ENCODE assay signal across 19 cellular contexts in genomic region chr2:178163395-178163794, GRCh38. TPM values are rescaled to one million over a fixed set of nuclear protein-coding genes. Genes with fewer than 3 reads are reported as not detected.
DNase-seq lines count a peak whose midpoint lies in the region; ATAC-seq, FAIRE-seq and TF ChIP-seq lines count a peak whose summit lies in the region.
"Had no signal": no experiment of that assay in that cellular context is flagged by ENCODE, and none has a peak within 500 bp of the region (broad histone marks: within the 10 kb centered on the region; RNA-seq: fewer than 3 reads in every experiment).

No MANE protein-coding gene starts in this region.

- intact Hi-C loops in HepG2 (cut with micrococcal nuclease; ENCODE audit: unreplicated experiment) (no loop called here), posterior vena cava (cut with DNase I) (no loop called here)

- no peak overlapping the region for H3K23ac ChIP-seq in H9 (ENCODE audit: insufficient read length, low read depth, low read length)

- no peak overlapping the region for H4K5ac ChIP-seq in H9 (ENCODE audit: insufficient read length, low read depth, low read length)

- H3K9me3 Mint-ChIP-seq in H9: no peaks in the 10 kb centered on the region
- H3K9me3 Mint-ChIP-seq: activated naive CD4-positive, alpha-beta T cell treated with anti-CD3 and anti-CD28 coated beads, Interleukin-2, amount 50 U/mL, for 72 hours; central memory CD8-positive, alpha-beta T cell had no signal

- no peak overlapping the region for H3K4me3 ChIP-seq in HepG2 (replicated peaks in 1 of 3; ENCODE audit: insufficient read depth in 1 of 3, low read depth in 2 of 3, low read length in 3 of 3)
- H3K4me3 ChIP-seq: Peyer's patch had no signal

- H3K9ac ChIP-seq in HepG2 (ENCODE audit: insufficient read depth, low read depth, low read length) (no peak overlapping the region), H9 (ENCODE audit: extremely low read depth, insufficient read length, low read length) (no peak overlapping the region)

- H2BK15ac ChIP-seq in H9 (ENCODE audit: low read depth, low read length): no peak overlapping the region

- H3K4ac ChIP-seq in H9 (ENCODE audit: low read depth, low read length): no peak overlapping the region

- no peak overlapping the region for H2BK20ac ChIP-seq in H9 (ENCODE audit: low read depth, low read length, poor library complexity, severe bottlenecking)

- H3K4me1 ChIP-seq in HepG2 (ENCODE audit: insufficient read depth, low read length) (no peaks in the 10 kb centered on the region), H9 (ENCODE audit: insufficient read depth, low read length) (no peaks in the 10 kb centered on the region)
- H3K4me1 ChIP-seq: Peyer's patch had no signal

- no peak overlapping the region for H3K27ac Mint-ChIP-seq in H9
- H3K27ac Mint-ChIP-seq: activated naive CD4-positive, alpha-beta T cell treated with anti-CD3 and anti-CD28 coated beads, Interleukin-2, amount 50 U/mL, for 72 hours had no signal

- H3K14ac ChIP-seq in H9 (ENCODE audit: insufficient read depth, low read length): no peak overlapping the region

- no peaks in the 10 kb centered on the region for H3K79me1 ChIP-seq in H9 (ENCODE audit: insufficient read depth, low read depth, low read length, poor library complexity, severe bottlenecking)

- TF ChIP-seq EP300 in HepG2 (IDR thresholded peaks at IDR 0.05; ENCODE audit: low read depth in 2 of 2, low read length in 2 of 2) (no peak), HepG2 (CRISPR knock-in tag; IDR thresholded peaks at IDR 0.05; ENCODE audit: borderline replicate concordance) (no peak)

- H3K27me3 ChIP-seq in HepG2 (ENCODE audit: control insufficient read depth in 1 of 2, insufficient read depth in 2 of 2, low read length in 2 of 2): no peaks in the 10 kb centered on the region; a peak in 1 of 5 replicates
- H3K27me3 ChIP-seq in H9 (ENCODE audit: insufficient read depth, low read length): no peaks in the 10 kb centered on the region
- H3K27me3 ChIP-seq: Peyer's patch had no signal

- H3K27me3 Mint-ChIP-seq in H9 (ENCODE audit: low read depth): no peaks in the 10 kb centered on the region

- H4K8ac ChIP-seq in H9 (replicated peaks; ENCODE audit: insufficient read length, low read depth, low read length): no peak overlapping the region

- H3K18ac ChIP-seq in H9 (ENCODE audit: insufficient read length, low read depth, low read length): no peak overlapping the region

- H2BK120ac ChIP-seq in H9 (ENCODE audit: low read depth, low read length, poor library complexity, severe bottlenecking): no peak overlapping the region

- ATAC-seq in HepG2 (no peak), GM18517 (IDR thresholded peaks at IDR 0.05; ENCODE audit: unreplicated experiment) (no peak)
- ATAC-seq: activated CD4-positive, CD25-positive, alpha-beta regulatory T cell treated with anti-CD3 and anti-CD28 coated beads, Interleukin-2, amount 50 U/mL, for 24 hours; activated naive CD4-positive, alpha-beta T cell treated with anti-CD3 and anti-CD28 coated beads, Interleukin-2, amount 50 U/mL, for 72 hours had no signal

- TF ChIP-seq CTCF in HepG2 (CRISPR knock-in tag; IDR thresholded peaks at IDR 0.05) (no peak), H9 (conservative IDR thresholded peaks at IDR 0.05) (no peak)

- peak; percentile 10 for DNase-seq in AG08395 (ENCODE audit: low spot score)
- DNase-seq in HCEC 1CT: peak; percentile 23
- DNase-seq in SK-MEL-5 (ENCODE audit: low read depth, low spot score): peak; percentile 46
- DNase-seq in HepG2 (ENCODE audit: low spot score): no peak
- no peak for DNase-seq in H9
- no peak for DNase-seq in amygdala (lab: John Stamatoyannopoulos, UW)
- DNase-seq in posterior vena cava (ENCODE audit: low spot score): no peak
- DNase-seq: activated CD8-positive, alpha-beta memory T cell treated with anti-CD3 and anti-CD28 coated beads, Interleukin-2, amount 50 U/mL, for 4 hours; glutamatergic neuron; islet precursor cell; midbrain; NCI-H1436; NCI-H510A; Peyer's patch; T-helper 1 cell had no signal

- no peaks in the 10 kb centered on the region for H3K23me2 ChIP-seq in H9 (ENCODE audit: insufficient read length, low read depth, low read length, poor library complexity, severe bottlenecking)

- peak; percentile 8 for FAIRE-seq in HepG2 (lab: Jason Lieb, UNC)

- H3T11ph ChIP-seq in H9 (ENCODE audit: low read length): no peak overlapping the region

- H3K9me3 ChIP-seq in HepG2 (ENCODE audit: low read length) (no peaks in the 10 kb centered on the region), H9 (ENCODE audit: control insufficient read depth, low read depth, low read length) (no peaks in the 10 kb centered on the region)
- H3K9me3 ChIP-seq: Peyer's patch had no signal

- H3K4me2 ChIP-seq in HepG2 (ENCODE audit: low read depth, low read length): no peak overlapping the region
- no peak overlapping the region for H3K4me2 ChIP-seq in H9 (ENCODE audit: insufficient read depth, insufficient read length, low read length)

- 19% methylated on average over 4 of the region's 4 CpGs for WGBS in HepG2 (ENCODE audit: low lambda C conversion rate)
- no CpG with 5 or more reads among the region's 4 CpGs for WGBS in H9 (ENCODE audit: extremely low coverage, insufficient read length, low lambda C conversion rate)

- no peak overlapping the region for H2AFZ ChIP-seq in HepG2 (ENCODE audit: low read length)
- H2AFZ ChIP-seq in H9 (ENCODE audit: low read length): no peak overlapping the region

- no peak overlapping the region for H2BK5ac ChIP-seq in H9 (ENCODE audit: insufficient read length, low read length)

- H3K56ac ChIP-seq in H9 (ENCODE audit: insufficient read length, low read depth, low read length): no peak overlapping the region

- POLR2A ChIA-PET in HepG2 (lab: Yijun Ruan, JAX): no interaction called here

- no peak overlapping the region for H4K91ac ChIP-seq in H9 (ENCODE audit: insufficient read length, low read depth, low read length)

- H3K79me2 ChIP-seq in HepG2 (ENCODE audit: insufficient read depth, low read length) (no peaks in the 10 kb centered on the region), H9 (ENCODE audit: insufficient read depth, low read length) (no peaks in the 10 kb centered on the region)

- no peaks in the 10 kb centered on the region for H3K36me3 ChIP-seq in HepG2 (replicated peaks in 1 of 2; ENCODE audit: control insufficient read depth in 1 of 2, insufficient read depth in 2 of 2, low read length in 2 of 2)
- H3K36me3 ChIP-seq: Peyer's patch had no signal

- in situ Hi-C loops in SK-MEL-5 (cut with HindIII; ENCODE audit: low pct_unique_long_range_greater_than_20kb, low sequenced_read_pairs) (no loop called here), HepG2 (cut with HindIII; ENCODE audit: extremely low pct_ligation_motif_present, low pct_unique_long_range_greater_than_20kb) (no loop called here)

- no peaks in the 10 kb centered on the region for H4K20me1 ChIP-seq in HepG2 (ENCODE audit: insufficient read depth, low read length)
- H4K20me1 ChIP-seq in H9 (ENCODE audit: control insufficient read depth, insufficient read depth, insufficient read length): no peaks in the 10 kb centered on the region

- H2AK5ac ChIP-seq in H9 (ENCODE audit: insufficient read length, low read length): no peak overlapping the region

- no TSS peak for BruUV-seq in HepG2 (replicated peaks; lab: Mats Ljungman, UMichigan)

- H3K27ac ChIP-seq in HepG2 (ENCODE audit: extremely low read length, insufficient read depth, low read length): no peak overlapping the region
- H3K27ac ChIP-seq in H9 (ENCODE audit: insufficient read length, low read depth, low read length): no peak overlapping the region
- H3K27ac ChIP-seq: Peyer's patch had no signal

- no peak for TF ChIP-seq POLR2A in HepG2 (IDR thresholded peaks at IDR 0.05; ENCODE audit: insufficient read depth in 1 of 2, low read depth in 2 of 2, low read length in 2 of 2)

- CTCF ChIA-PET in HepG2 (lab: Yijun Ruan, JAX; ENCODE audit: low intra/inter-chr PET ratio, low total read pairs): no interaction called here

- no peaks in the 10 kb centered on the region for H3K36me3 Mint-ChIP-seq in H9 (ENCODE audit: insufficient read depth in 1 of 3, low read depth in 3 of 3)
- H3K36me3 Mint-ChIP-seq: activated naive CD4-positive, alpha-beta T cell treated with anti-CD3 and anti-CD28 coated beads, Interleukin-2, amount 50 U/mL, for 72 hours had no signal

- H3K4me3 Mint-ChIP-seq in H9: no peak overlapping the region
- H3K4me3 Mint-ChIP-seq: central memory CD8-positive, alpha-beta T cell had no signal

- H3K4me1 Mint-ChIP-seq in H9: peaks cover 0 to 2% of the 10 kb centered on the region in 2 experiments; a peak in 1 of 4 replicates
- H3K4me1 Mint-ChIP-seq: central memory CD8-positive, alpha-beta T cell had no signal

- H2BK12ac ChIP-seq in H9 (ENCODE audit: insufficient read length, low read depth, low read length): no peak overlapping the region

- TF ChIP-seq RAD21 in HepG2 (CRISPR knock-in tag; IDR thresholded peaks at IDR 0.05): no peak

RNA-seq across cellular contexts. Expression of gene OSBPL6, which starts 30.9 kb away (rescaled TPM):
- 3.7 and 5.1 TPM in 2 replicates for total RNA-seq in SK-MEL-5 (2014; rRNA removed; shearing (Covaris generic))
- polyA plus RNA-seq in SK-MEL-5 (2015; cell fraction: cytosol; rRNA removed): 11.5 and 16.6 TPM in 2 replicates
- 16.3 and 29.2 TPM in 2 replicates for polyA plus RNA-seq in SK-MEL-5 (2015; cell fraction: nucleus; rRNA removed)
- total RNA-seq in HepG2 (2016; rRNA removed; fragmentation: Illumina TruSeq; extraction: Trizol) (0.10 and 0.11 TPM in 2 replicates), H9 (2021) (4.3 and 4.6 TPM in 2 replicates), posterior vena cava (1 to 10 TPM; 2.0 to 2.5 TPM)
- 0.10 TPM in 1 of 2 replicates, not detected in the other for total RNA-seq in HepG2 (2016; cell fraction: cytosol; rRNA removed; fragmentation: Illumina TruSeq; extraction: Trizol; ENCODE audit: low read depth)
- total RNA-seq in HepG2 (2016; cell fraction: insoluble cytoplasmic fraction; rRNA removed; fragmentation: Illumina TruSeq; extraction: Trizol): 0.04 and 0.12 TPM in 2 replicates
- total RNA-seq in HepG2 (2016; cell fraction: membrane; rRNA removed; fragmentation: Illumina TruSeq; extraction: Trizol): 0.06 TPM in 1 of 2 replicates, not detected in the other
- not detected in 2 replicates for total RNA-seq in HepG2 (2016; cell fraction: nucleus; rRNA removed; fragmentation: Illumina TruSeq; extraction: Trizol)
- polyA plus RNA-seq in HepG2 (2011; rRNA removed): 0.01 and 0.03 TPM in 2 replicates
- 0.03 TPM in 2 replicates for polyA plus RNA-seq in HepG2 (2011; cell fraction: cytosol; rRNA removed)
- polyA plus RNA-seq in HepG2 (2011; cell fraction: nucleus; rRNA removed): not detected in 2 replicates
- 0.07 TPM in 1 of 2 replicates, not detected in the other for polyA plus RNA-seq in HepG2 (2012)
- polyA plus RNA-seq in HepG2 (2016; cell fraction: cytosol; fragmentation: Illumina TruSeq; extraction: Trizol; ENCODE audit: low read depth): 0.03 TPM in 1 of 2 replicates, not detected in the other
- 0.09 and 0.12 TPM in 2 replicates for polyA plus RNA-seq in HepG2 (2016; cell fraction: insoluble cytoplasmic fraction; fragmentation: Illumina TruSeq; extraction: Trizol; ENCODE audit: low read depth)
- 0.05 TPM in 1 of 2 replicates, not detected in the other for polyA plus RNA-seq in HepG2 (2016; cell fraction: membrane; fragmentation: Illumina TruSeq; extraction: Trizol; ENCODE audit: low read depth)
- polyA plus RNA-seq in HepG2 (2016; cell fraction: nucleus; fragmentation: Illumina TruSeq; extraction: Trizol; ENCODE audit: insufficient read depth, low read depth): 0.14 and 0.20 TPM in 2 replicates
- polyA minus RNA-seq in HepG2 (2011; rRNA and poly(A)+ RNA removed; ENCODE audit: low replicate concordance): 4.1 TPM in 1 of 2 replicates, not detected in the other
- polyA minus RNA-seq in HepG2 (2011; cell fraction: cytosol; rRNA and poly(A)+ RNA removed): not detected in 2 replicates
- 0.12 TPM in 1 of 2 replicates, not detected in the other for polyA minus RNA-seq in HepG2 (2011; cell fraction: nucleus; rRNA and poly(A)+ RNA removed)

RNA-seq across cellular contexts. Expression of gene RBM45, which starts 51.2 kb away (rescaled TPM):
- 21.5 and 24.6 TPM in 2 replicates for total RNA-seq in SK-MEL-5 (2014; rRNA removed; shearing (Covaris generic))
- polyA plus RNA-seq in SK-MEL-5 (2015; cell fraction: cytosol; rRNA removed): 6.8 and 11.9 TPM in 2 replicates
- polyA plus RNA-seq in SK-MEL-5 (2015; cell fraction: nucleus; rRNA removed): 54.6 and 81.3 TPM in 2 replicates
- total RNA-seq in HepG2 (2016; rRNA removed; fragmentation: Illumina TruSeq; extraction: Trizol) (25.2 and 30.4 TPM in 2 replicates), H9 (2021) (10.0 and 13.9 TPM in 2 replicates), posterior vena cava (10 to 100 TPM; 11.3 to 13.9 TPM)
- 2.2 and 3.2 TPM in 2 replicates for total RNA-seq in HepG2 (2016; cell fraction: cytosol; rRNA removed; fragmentation: Illumina TruSeq; extraction: Trizol; ENCODE audit: low read depth)
- 23.2 and 30.4 TPM in 2 replicates for total RNA-seq in HepG2 (2016; cell fraction: insoluble cytoplasmic fraction; rRNA removed; fragmentation: Illumina TruSeq; extraction: Trizol)
- total RNA-seq in HepG2 (2016; cell fraction: membrane; rRNA removed; fragmentation: Illumina TruSeq; extraction: Trizol): 6.4 and 7.0 TPM in 2 replicates
- total RNA-seq in HepG2 (2016; cell fraction: nucleus; rRNA removed; fragmentation: Illumina TruSeq; extraction: Trizol): 21.4 and 22.9 TPM in 2 replicates
- 4.2 and 5.7 TPM in 2 replicates for polyA plus RNA-seq in HepG2 (2011; rRNA removed)
- polyA plus RNA-seq in HepG2 (2011; cell fraction: cytosol; rRNA removed): 2.2 TPM in 2 replicates
- 4.0 and 4.5 TPM in 2 replicates for polyA plus RNA-seq in HepG2 (2011; cell fraction: nucleus; rRNA removed)
- 6.6 and 6.9 TPM in 2 replicates for polyA plus RNA-seq in HepG2 (2012)
- 0.85 and 1.4 TPM in 2 replicates for polyA plus RNA-seq in HepG2 (2016; cell fraction: cytosol; fragmentation: Illumina TruSeq; extraction: Trizol; ENCODE audit: low read depth)
- 20.1 and 23.5 TPM in 2 replicates for polyA plus RNA-seq in HepG2 (2016; cell fraction: insoluble cytoplasmic fraction; fragmentation: Illumina TruSeq; extraction: Trizol; ENCODE audit: low read depth)
- polyA plus RNA-seq in HepG2 (2016; cell fraction: membrane; fragmentation: Illumina TruSeq; extraction: Trizol; ENCODE audit: low read depth): 2.9 and 3.3 TPM in 2 replicates
- polyA plus RNA-seq in HepG2 (2016; cell fraction: nucleus; fragmentation: Illumina TruSeq; extraction: Trizol; ENCODE audit: insufficient read depth, low read depth): 21.9 and 22.2 TPM in 2 replicates
- polyA minus RNA-seq in HepG2 (2011; rRNA and poly(A)+ RNA removed; ENCODE audit: low replicate concordance): 5.7 and 5.8 TPM in 2 replicates
- polyA minus RNA-seq in HepG2 (2011; cell fraction: cytosol; rRNA and poly(A)+ RNA removed): 1.6 and 2.4 TPM in 2 replicates
- 13.0 and 14.2 TPM in 2 replicates for polyA minus RNA-seq in HepG2 (2011; cell fraction: nucleus; rRNA and poly(A)+ RNA removed)

Comparison
In these comparisons a context has a peak if more than half of its experiments do, and no peak if none do; other contexts are left out.
1. DNase-seq: peak in AG08395 (single experiment), HCEC 1CT (single experiment) and SK-MEL-5 (single experiment); none in HepG2 (single experiment), H9 (single experiment), amygdala (0 of 56) and posterior vena cava (single experiment).